Comparison of ENCODE assay signal across 8 cellular contexts in the genomic region with DNA sequence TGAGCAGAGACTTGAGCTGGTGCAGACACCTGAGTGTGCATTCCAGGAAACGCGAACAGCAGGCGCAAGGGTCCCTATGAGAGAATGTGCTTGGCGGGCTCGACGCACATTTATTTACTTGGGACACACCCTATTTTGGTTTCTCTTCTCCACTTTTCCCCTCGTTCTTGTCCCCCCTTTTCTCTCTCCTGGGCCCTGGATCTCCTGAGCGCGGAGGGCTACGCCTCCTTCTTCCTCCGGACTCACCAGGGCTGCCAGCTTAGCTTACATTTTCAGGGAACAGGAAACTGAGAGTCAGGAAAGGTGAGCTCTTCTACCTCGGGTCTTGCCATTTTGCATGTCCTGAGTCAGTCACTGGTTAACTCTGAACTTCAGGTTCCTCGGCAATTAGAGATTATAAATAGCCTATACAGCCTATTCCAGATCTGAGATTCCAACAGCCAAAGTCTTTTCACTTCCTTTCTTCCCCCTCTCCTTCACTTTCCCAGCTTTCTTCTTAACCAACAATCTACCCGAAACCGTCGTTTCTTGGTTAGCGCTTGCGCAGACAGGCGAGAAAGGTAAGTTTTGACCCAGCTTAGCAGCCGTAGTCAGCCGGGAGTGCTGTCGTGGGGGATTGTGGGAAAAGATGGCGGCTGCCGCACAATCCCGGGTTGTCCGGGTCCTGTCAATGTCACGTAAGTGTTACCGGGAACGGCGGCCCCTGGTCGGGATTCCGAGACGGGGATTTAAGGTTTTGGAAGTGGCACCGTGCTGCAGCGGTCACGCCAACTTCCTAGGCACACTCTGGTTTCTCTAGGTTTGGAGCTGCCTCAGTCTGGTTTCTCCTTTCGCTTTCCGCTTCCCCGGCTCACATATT. TPM values are rescaled to one million over a fixed set of nuclear protein-coding genes. Genes with fewer than 3 reads are reported as not detected.
DNase-seq lines count a peak whose midpoint lies in the region; ATAC-seq, FAIRE-seq and TF ChIP-seq lines count a peak whose summit lies in the region.

A gene (minus strand): TSS at position 553 of the 859 bp plus-strand sequence. CDS start 10,855 bp downstream, outside the sequence.
A gene (plus strand): TSS at position 616 of the 859 bp plus-strand sequence. CDS start 13 bp downstream, at position 629.

- H3K36me3 ChIP-seq in CD8-positive, alpha-beta memory T cell (ENCODE audit: insufficient read depth, low read length), result no peaks in the 10 kb centered on the region
- H3K36me3 ChIP-seq in endothelial cell of umbilical vein (ENCODE audit: control insufficient read depth in 2 of 2, extremely low read depth in 1 of 2, insufficient read depth in 2 of 2, low read length in 2 of 2), result no peaks in the 10 kb centered on the region

- TF ChIP-seq POLR2A in endothelial cell of umbilical vein (IDR thresholded peaks at IDR 0.05; ENCODE audit: low read depth, low read length), result peak; percentile 73

- peaks cover 44% of the 10 kb centered on the region for H3K79me2 ChIP-seq in endothelial cell of umbilical vein (ENCODE audit: control insufficient read depth, insufficient read depth, low read length)

- POLR2A ChIA-PET in CD8-positive, alpha-beta memory T cell (lab: Charles Lee), result interaction anchor here (1.3 kb wide), 1 partner anchor 43 kb away, joined by 5 read pairs; no protein-coding TSS in a partner anchor
- POLR2A ChIA-PET in endothelial cell of umbilical vein (lab: Charles Lee), result no interaction called here

- H3K36me3 Mint-ChIP-seq in CD8-positive, alpha-beta memory T cell, result peaks cover 0 to 29% (median 0%) of the 10 kb centered on the region in 3 donors
- H3K36me3 Mint-ChIP-seq in mesothelial cell of epicardium, result no peaks in the 10 kb centered on the region

- TSS peak; percentile 84 for BruUV-seq in endothelial cell of umbilical vein (replicated peaks; lab: Mats Ljungman, UMichigan)

- H3K9me1 ChIP-seq in endothelial cell of umbilical vein (replicated peaks; ENCODE audit: control insufficient read depth, extremely low read depth, insufficient read depth, low read length), result no peaks in the 10 kb centered on the region

- TF ChIP-seq CTCF in endothelial cell of umbilical vein (IDR thresholded peaks at IDR 0.05; ENCODE audit: extremely low read depth in 1 of 2, insufficient read depth in 1 of 2, low read depth in 1 of 2, low read length in 2 of 2) (no peak), mesothelial cell of epicardium (IDR thresholded peaks at IDR 0.05; ENCODE audit: unreplicated experiment) (no peak)

- peak; percentile 88 for ATAC-seq in GM19463 (IDR thresholded peaks at IDR 0.05; ENCODE audit: unreplicated experiment)

- no peaks in the 10 kb centered on the region for H3K9me3 ChIP-seq in CD8-positive, alpha-beta memory T cell (ENCODE audit: low read length)
- H3K9me3 ChIP-seq in endothelial cell of umbilical vein (replicated peaks; ENCODE audit: control insufficient read depth, insufficient read depth, low read length), result no peaks in the 10 kb centered on the region

- H3K4me1 Mint-ChIP-seq in CD8-positive, alpha-beta memory T cell, result peaks cover 44 to 57% (median 57%) of the 10 kb centered on the region in 3 donors
- peaks cover 27% of the 10 kb centered on the region for H3K4me1 Mint-ChIP-seq in mesothelial cell of epicardium

- H4K20me1 ChIP-seq in endothelial cell of umbilical vein (replicated peaks; ENCODE audit: control insufficient read depth, extremely low read depth, insufficient read depth, low read length), result peaks cover 2% of the 10 kb centered on the region

- peak within 1 kb of the TSS; percentile 84 to 99 (median 94) for H3K27ac Mint-ChIP-seq in CD8-positive, alpha-beta memory T cell
- peak within 1 kb of the TSS; percentile 100 for H3K27ac Mint-ChIP-seq in mesothelial cell of epicardium

- H3K9ac ChIP-seq in endothelial cell of umbilical vein (replicated peaks; ENCODE audit: extremely low read depth, insufficient read depth, low read length), result peak within 1 kb of the TSS; percentile 97

- CTCF ChIA-PET in CD8-positive, alpha-beta memory T cell (lab: Charles Lee), result interaction anchor here (1.1 to 1.5 kb wide), 3 partner anchors 9 to 43 kb away, joined by 3 to 6 read pairs (median 4); no protein-coding TSS in a partner anchor
- CTCF ChIA-PET in endothelial cell of umbilical vein (lab: Charles Lee), result interaction anchor here (0.8 to 1.7 kb wide), 7 partner anchors 8 to 87 kb away, joined by 3 to 12 read pairs (median 3); a partner anchor contains a TSS

- H3K4me2 ChIP-seq in endothelial cell of umbilical vein (ENCODE audit: insufficient read depth, low read length), result peak within 1 kb of the TSS; percentile 92

- peaks cover 16% of the 10 kb centered on the region for H3K4me1 ChIP-seq in CD8-positive, alpha-beta memory T cell (ENCODE audit: insufficient read depth, low read length)
- H3K4me1 ChIP-seq in endothelial cell of umbilical vein (ENCODE audit: control insufficient read depth, extremely low read depth, insufficient read depth, low read length), result peaks cover 16% of the 10 kb centered on the region

- no peaks in the 10 kb centered on the region for H3K9me3 Mint-ChIP-seq in CD8-positive, alpha-beta memory T cell
- no peaks in the 10 kb centered on the region for H3K9me3 Mint-ChIP-seq in mesothelial cell of epicardium

- H3K27ac ChIP-seq in CD8-positive, alpha-beta memory T cell (ENCODE audit: low read depth, low read length), result peak within 1 kb of the TSS; percentile 87
- peak within 1 kb of the TSS; percentile 79 for H3K27ac ChIP-seq in endothelial cell of umbilical vein (ENCODE audit: insufficient read depth, low read depth, low read length)

- peak within 1 kb of the TSS; percentile 92 for H3K4me3 ChIP-seq in CD8-positive, alpha-beta memory T cell (ENCODE audit: low read length)
- H3K4me3 ChIP-seq in endothelial cell of umbilical vein (replicated peaks in 1 of 3; ENCODE audit: insufficient read depth in 1 of 3, low read depth in 1 of 3, low read length in 3 of 3), result peak within 1 kb of the TSS; percentile 58 to 97 (median 96)

- H3K4me3 Mint-ChIP-seq in CD8-positive, alpha-beta memory T cell, result peak within 1 kb of the TSS; percentile 91 to 98 (median 92)
- H3K4me3 Mint-ChIP-seq in mesothelial cell of epicardium, result peak within 1 kb of the TSS; percentile 98

- H3K27me3 Mint-ChIP-seq in CD8-positive, alpha-beta memory T cell, result no peaks in the 10 kb centered on the region
- H3K27me3 Mint-ChIP-seq in mesothelial cell of epicardium (ENCODE audit: low read depth), result no peaks in the 10 kb centered on the region

- intact Hi-C loops in endothelial cell of umbilical vein (cut with micrococcal nuclease), result loop anchor here (1.0 kb wide), 3 partner anchors 44 to 327 kb away; a partner anchor contains a TSS

- dilution Hi-C loops in endothelial cell of umbilical vein (cut with MboI; ENCODE audit: extremely low pct_ligation_motif_present, low sequenced_read_pairs), result loop anchor here (10.0 kb wide), 1 partner anchor 96 kb away; no protein-coding TSS in a partner anchor

- DNase-seq in CD8-positive, alpha-beta memory T cell, result peak; percentile 61 to 87 (median 76)
- DNase-seq in HT1080 (ENCODE audit: low read depth) (peak; percentile 78), NOMO-1 treated with dmso at 0.1 percent for 144 hours (lab: John Stamatoyannopoulos, UW; ENCODE audit: unreplicated experiment) (peak; percentile 63), endothelial cell of umbilical vein (ENCODE audit: low read depth, low spot score) (peak; percentile 93), mesothelial cell of epicardium (ENCODE audit: low spot score in 2 of 2, unreplicated experiment in 2 of 2) (peak; percentile 50 to 77)
- peak; percentile 74 for DNase-seq in activated CD8-positive, alpha-beta memory T cell treated with anti-CD3 and anti-CD28 coated beads, Interleukin-2, amount 50 U/mL, for 4 hours
- DNase-seq in stimulated activated CD8-positive, alpha-beta memory T cell treated with anti-CD3 and anti-CD28 coated beads, Interleukin-15, amount 100 ng/mL, for 4 hours (ENCODE audit: low read depth in 2 of 2), result peak; percentile 60 to 65

- H3K27me3 ChIP-seq in CD8-positive, alpha-beta memory T cell (ENCODE audit: insufficient read depth, low read length, poor library complexity, severe bottlenecking), result no peaks in the 10 kb centered on the region
- H3K27me3 ChIP-seq in endothelial cell of umbilical vein (ENCODE audit: control insufficient read depth in 2 of 2, insufficient read depth in 2 of 2, low read length in 2 of 2), result no peaks in the 10 kb centered on the region

- FAIRE-seq in endothelial cell of umbilical vein (lab: Jason Lieb, UNC), result peak; percentile 91

- H2AFZ ChIP-seq in endothelial cell of umbilical vein (ENCODE audit: low read depth, low read length), result peak within 1 kb of the TSS; percentile 97

RNA-seq across cellular contexts. Expression of the first gene that starts in this region (rescaled TPM):
- 1 to 10 TPM; 2.0 to 2.8 TPM for total RNA-seq in CD8-positive, alpha-beta memory T cell
- polyA plus RNA-seq in CD8-positive, alpha-beta memory T cell, result 1.6 TPM
- total RNA-seq in HT1080 (2014; rRNA removed; shearing (Covaris generic)), result 0.40 and 0.56 TPM in 2 replicates
- 0.72 and 1.4 TPM in 2 replicates for polyA plus RNA-seq in HT1080 (2015; cell fraction: cytosol; rRNA removed)
- 0.39 and 0.82 TPM in 2 replicates for polyA plus RNA-seq in HT1080 (2015; cell fraction: nucleus; rRNA removed)
- total RNA-seq in endothelial cell of umbilical vein (0.62 TPM in 1 of 2 replicates, not detected in the other), mesothelial cell of epicardium (1.0 to 1.6 TPM (median 1.5 TPM) in 3 replicates)
- polyA plus RNA-seq in endothelial cell of umbilical vein, result 0.18 and 0.24 TPM in 2 replicates
- polyA plus RNA-seq in endothelial cell of umbilical vein (2011; cell fraction: cytosol; rRNA removed), result 0.27 and 0.32 TPM in 2 replicates
- polyA plus RNA-seq in endothelial cell of umbilical vein (2011; cell fraction: nucleus; rRNA removed), result 0.32 and 0.51 TPM in 2 replicates
- 0.28 TPM in 1 of 2 replicates, not detected in the other for polyA plus RNA-seq in endothelial cell of umbilical vein (2012)
- polyA minus RNA-seq in endothelial cell of umbilical vein, result 0.10 and 0.25 TPM in 2 replicates
- polyA minus RNA-seq in endothelial cell of umbilical vein (2011; cell fraction: cytosol; rRNA and poly(A)+ RNA removed), result not detected
- polyA minus RNA-seq in endothelial cell of umbilical vein (2011; cell fraction: nucleus; rRNA and poly(A)+ RNA removed), result 0.48 and 0.58 TPM in 2 replicates

RNA-seq across cellular contexts. Expression of the second gene that starts in this region (rescaled TPM):
- total RNA-seq in CD8-positive, alpha-beta memory T cell, result 100 to 1,000 TPM; 143 TPM
- 135 TPM for polyA plus RNA-seq in CD8-positive, alpha-beta memory T cell
- total RNA-seq in HT1080 (2014; rRNA removed; shearing (Covaris generic)), result 104 and 121 TPM in 2 replicates
- polyA plus RNA-seq in HT1080 (2015; cell fraction: cytosol; rRNA removed), result 66.1 and 91.6 TPM in 2 replicates
- polyA plus RNA-seq in HT1080 (2015; cell fraction: nucleus; rRNA removed), result 93.6 and 110 TPM in 2 replicates
- 113 and 115 TPM in 2 replicates for total RNA-seq in endothelial cell of umbilical vein
- 86.7 and 116 TPM in 2 replicates for polyA plus RNA-seq in endothelial cell of umbilical vein
- 62.8 and 64.4 TPM in 2 replicates for polyA plus RNA-seq in endothelial cell of umbilical vein (2011; cell fraction: cytosol; rRNA removed)
- polyA plus RNA-seq in endothelial cell of umbilical vein (2011; cell fraction: nucleus; rRNA removed), result 59.1 and 66.8 TPM in 2 replicates
- polyA plus RNA-seq in endothelial cell of umbilical vein (2012), result 144 and 179 TPM in 2 replicates
- 231 and 244 TPM in 2 replicates for polyA minus RNA-seq in endothelial cell of umbilical vein
- 153 TPM for polyA minus RNA-seq in endothelial cell of umbilical vein (2011; cell fraction: cytosol; rRNA and poly(A)+ RNA removed)
- polyA minus RNA-seq in endothelial cell of umbilical vein (2011; cell fraction: nucleus; rRNA and poly(A)+ RNA removed), result 48.8 and 63.0 TPM in 2 replicates
- total RNA-seq in mesothelial cell of epicardium, result 76.6 to 93.8 TPM (median 76.8 TPM) in 3 replicates

Comparison
In these comparisons a context has a peak if more than half of its experiments do, and no peak if none do; other contexts are left out.
1. Peak in every context shown above with its lines: DNase-seq, ATAC-seq, H3K4me3 ChIP-seq and H3K27ac ChIP-seq.